5 cellular contexts compared by ENCODE assay signal in the genomic region with DNA sequence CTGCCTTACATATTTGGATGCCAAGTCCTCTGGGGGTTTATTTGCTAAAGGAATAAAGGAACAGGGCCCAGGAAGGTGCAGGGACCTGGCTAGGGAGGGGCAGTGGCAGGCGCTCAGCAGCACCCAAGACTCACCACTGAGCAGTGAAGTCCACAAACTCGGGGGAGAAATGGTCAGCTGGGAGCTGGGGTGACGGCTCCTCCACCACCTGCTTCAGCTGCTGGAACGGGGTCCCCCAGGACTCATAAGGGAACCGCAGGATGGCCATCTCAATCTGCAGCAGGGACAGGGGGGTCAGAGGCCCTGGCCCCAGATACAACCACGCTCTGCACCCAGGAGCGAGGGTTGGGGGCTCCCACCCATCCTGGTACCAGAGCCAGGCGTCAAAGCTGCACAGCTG.
DNase-seq lines count a peak whose midpoint lies in the region; TF ChIP-seq lines count a peak whose summit lies in the region.
"Not testable (repeated sequence)": the region's sequence is repeated elsewhere in the genome, so short reads cannot be mapped to it uniquely, and the experiment has no call there.

No MANE protein-coding gene starts in this region.

- peaks cover 59% of the 10 kb centered on the region for H3K4me1 ChIP-seq in BLaER1
- H3K4me1 ChIP-seq in esophagus muscularis mucosa, result not testable (repeated sequence)

- TF ChIP-seq CTCF in GM13977 (IDR thresholded peaks at IDR 0.05; ENCODE audit: extremely low read depth, insufficient read depth, missing control alignments); esophagus muscularis mucosa (IDR thresholded peaks at IDR 0.05): not testable (repeated sequence)

- not testable (repeated sequence) for H4K20me1 ChIP-seq in BLaER1

- H3K36me3 ChIP-seq in BLaER1, esophagus muscularis mucosa: not testable (repeated sequence)

- not testable (repeated sequence) for H3K27me3 ChIP-seq in BLaER1, esophagus muscularis mucosa

- intact Hi-C loops in esophagus muscularis mucosa (cut with DNase I), result not testable (repeated sequence)

- not testable (repeated sequence) for H3K9ac ChIP-seq in BLaER1

- H3K4me2 ChIP-seq in BLaER1, result peak overlapping the region; percentile 80

- DNase-seq in D341Med (ENCODE audit: low spot score), result peak; percentile 1
- peak; percentile 1 for DNase-seq in GM13977 (ENCODE audit: low spot score)
- peak; percentile 55 for DNase-seq in esophagus muscularis mucosa (ENCODE audit: extremely low spot score)
- DNase-seq in mesenteric fat pad (ENCODE audit: low spot score), result peak; percentile 45

- not testable (repeated sequence) for TF ChIP-seq POLR2A in esophagus muscularis mucosa (IDR thresholded peaks at IDR 0.05; ENCODE audit: low read depth)

- WGBS in esophagus muscularis mucosa, result 60% methylated on average over 4 of the region's 8 CpGs

- not testable (repeated sequence) for H3K4me3 ChIP-seq in BLaER1, esophagus muscularis mucosa

- not testable (repeated sequence) for H3K9me3 ChIP-seq in BLaER1, esophagus muscularis mucosa

- peak overlapping the region; percentile 73; the same call in 1 of the 2 replicates for H3K27ac ChIP-seq in BLaER1
- not testable (repeated sequence) for H3K27ac ChIP-seq in esophagus muscularis mucosa (replicated peaks in 1 of 4)

- TF ChIP-seq EP300 in esophagus muscularis mucosa (IDR thresholded peaks at IDR 0.05), result not testable (repeated sequence)

- in situ Hi-C loops in GM13977 (cut with MboI; ENCODE audit: low pct_unique_long_range_greater_than_20kb, low sequenced_read_pairs, unreplicated experiment), result loop anchor here (25.0 kb wide), 1 partner anchor 463 kb away; no protein-coding TSS in a partner anchor

Comparison
In these comparisons a context has a peak if more than half of its experiments do, and no peak if none do; other contexts are left out.
1. DNase-seq: peak in every context shown above with its lines; median percentile 55 in esophagus muscularis mucosa; 45 in mesenteric fat pad; 1 in D341Med; 1 in GM13977.